1 cellular context compared by ENCODE assay signal in the genomic region with DNA sequence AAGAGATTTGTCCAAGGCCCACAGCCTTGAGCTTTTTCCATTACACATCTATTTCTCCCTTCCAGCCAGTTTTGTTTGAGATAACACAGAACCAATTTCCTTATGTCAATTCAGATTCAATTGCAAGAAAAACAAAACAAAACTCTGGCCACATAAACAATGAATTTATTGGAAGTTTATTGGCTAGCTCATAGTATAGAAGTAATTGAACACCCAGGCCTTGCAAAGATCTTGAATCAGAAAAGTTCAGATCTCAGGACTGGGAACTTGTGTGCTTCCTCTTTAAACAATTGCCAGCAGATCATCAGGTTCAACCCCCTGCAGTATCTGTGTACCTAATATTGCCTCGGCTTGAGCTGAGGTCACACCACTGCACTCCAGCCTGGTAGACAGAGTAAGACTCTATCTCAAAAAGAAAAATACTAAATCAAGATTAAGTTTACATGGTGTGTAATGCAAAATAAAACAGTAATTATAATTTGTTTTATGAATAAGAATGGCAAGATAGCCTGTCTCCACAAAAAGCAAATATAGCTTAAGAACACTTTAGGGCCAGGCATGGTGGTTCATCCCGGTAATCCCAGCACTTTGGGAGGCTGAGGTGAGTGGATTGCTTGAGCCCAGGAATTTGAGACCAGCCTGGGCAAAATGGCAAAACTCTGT.
TF ChIP-seq lines count a peak whose summit lies in the region.

No MANE protein-coding gene starts in this region.

TF ChIP-seq in HepG2, 621 proteins besides CTCF, POLR2A, EP300 and RAD21:
- TF ChIP-seq SOX13 (IDR thresholded peaks at IDR 0.05) (no peak), SOX13 (CRISPR knock-in tag; conservative IDR thresholded peaks at IDR 0.05 in 1 of 2, IDR thresholded peaks at IDR 0.05 in 1 of 2) (peak in 1 of 2 experiments; percentile 20; a peak in 1 of 4 replicates), HNF4A (CRISPR knock-in tag; IDR thresholded peaks at IDR 0.05) (peak; percentile 18; the same call in 1 of the 2 replicates), SPEN (CRISPR knock-in tag; IDR thresholded peaks at IDR 0.05; ENCODE audit: low read depth) (no peak), ZNF619 (CRISPR knock-in tag; IDR thresholded peaks at IDR 0.05) (no peak), SAP130 (CRISPR knock-in tag; IDR thresholded peaks at IDR 0.05; ENCODE audit: low read depth) (peak; percentile 19; the same call in 1 of the 2 replicates), ZSCAN29 (CRISPR knock-in tag; conservative IDR thresholded peaks at IDR 0.05) (no peak), XRCC5 (optimal IDR thresholded peaks at IDR 0.05; ENCODE audit: low read length) (no peak), ZNF672 (CRISPR knock-in tag; IDR thresholded peaks at IDR 0.05) (peak; percentile 93), HINFP (CRISPR knock-in tag; IDR thresholded peaks at IDR 0.05; ENCODE audit: low read depth) (no peak), POGZ (CRISPR knock-in tag; IDR thresholded peaks at IDR 0.05) (0 out of 2 replicates have a peak, but pooled peaks have one; percentile 13), FOXP1 (IDR thresholded peaks at IDR 0.05) (no peak), FOXP1 (CRISPR knock-in tag; IDR thresholded peaks at IDR 0.05) (no peak), SOX6 (IDR thresholded peaks at IDR 0.05) (no peak), SOX6 (CRISPR knock-in tag; IDR thresholded peaks at IDR 0.05) (0 out of 2 replicates have a peak, but pooled peaks have one; percentile 28)
- TF ChIP-seq, protein P1, sequence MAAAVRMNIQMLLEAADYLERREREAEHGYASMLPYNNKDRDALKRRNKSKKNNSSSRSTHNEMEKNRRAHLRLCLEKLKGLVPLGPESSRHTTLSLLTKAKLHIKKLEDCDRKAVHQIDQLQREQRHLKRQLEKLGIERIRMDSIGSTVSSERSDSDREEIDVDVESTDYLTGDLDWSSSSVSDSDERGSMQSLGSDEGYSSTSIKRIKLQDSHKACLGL (CRISPR knock-in tag; IDR thresholded peaks at IDR 0.05): no peak
- TF ChIP-seq, protein P2, sequence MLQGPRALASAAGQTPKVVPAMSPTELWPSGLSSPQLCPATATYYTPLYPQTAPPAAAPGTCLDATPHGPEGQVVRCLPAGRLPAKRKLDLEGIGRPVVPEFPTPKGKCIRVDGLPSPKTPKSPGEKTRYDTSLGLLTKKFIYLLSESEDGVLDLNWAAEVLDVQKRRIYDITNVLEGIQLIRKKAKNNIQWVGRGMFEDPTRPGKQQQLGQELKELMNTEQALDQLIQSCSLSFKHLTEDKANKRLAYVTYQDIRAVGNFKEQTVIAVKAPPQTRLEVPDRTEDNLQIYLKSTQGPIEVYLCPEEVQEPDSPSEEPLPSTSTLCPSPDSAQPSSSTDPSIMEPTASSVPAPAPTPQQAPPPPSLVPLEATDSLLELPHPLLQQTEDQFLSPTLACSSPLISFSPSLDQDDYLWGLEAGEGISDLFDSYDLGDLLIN (CRISPR knock-in tag; IDR thresholded peaks at IDR 0.05; ENCODE audit: borderline replicate concordance): no peak
- TF ChIP-seq, protein P3, sequence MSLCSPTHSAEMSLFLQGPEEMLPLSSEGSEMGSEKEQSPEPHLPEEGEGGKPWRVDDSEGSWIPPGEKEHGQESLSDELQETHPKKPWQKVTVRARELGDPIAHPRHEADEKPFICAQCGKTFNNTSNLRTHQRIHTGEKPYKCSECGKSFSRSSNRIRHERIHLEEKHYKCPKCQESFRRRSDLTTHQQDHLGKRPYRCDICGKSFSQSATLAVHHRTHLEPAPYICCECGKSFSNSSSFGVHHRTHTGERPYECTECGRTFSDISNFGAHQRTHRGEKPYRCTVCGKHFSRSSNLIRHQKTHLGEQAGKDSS (CRISPR knock-in tag; IDR thresholded peaks at IDR 0.05; ENCODE audit: borderline replicate concordance, low read depth): no peak
- TF ChIP-seq, protein P4, sequence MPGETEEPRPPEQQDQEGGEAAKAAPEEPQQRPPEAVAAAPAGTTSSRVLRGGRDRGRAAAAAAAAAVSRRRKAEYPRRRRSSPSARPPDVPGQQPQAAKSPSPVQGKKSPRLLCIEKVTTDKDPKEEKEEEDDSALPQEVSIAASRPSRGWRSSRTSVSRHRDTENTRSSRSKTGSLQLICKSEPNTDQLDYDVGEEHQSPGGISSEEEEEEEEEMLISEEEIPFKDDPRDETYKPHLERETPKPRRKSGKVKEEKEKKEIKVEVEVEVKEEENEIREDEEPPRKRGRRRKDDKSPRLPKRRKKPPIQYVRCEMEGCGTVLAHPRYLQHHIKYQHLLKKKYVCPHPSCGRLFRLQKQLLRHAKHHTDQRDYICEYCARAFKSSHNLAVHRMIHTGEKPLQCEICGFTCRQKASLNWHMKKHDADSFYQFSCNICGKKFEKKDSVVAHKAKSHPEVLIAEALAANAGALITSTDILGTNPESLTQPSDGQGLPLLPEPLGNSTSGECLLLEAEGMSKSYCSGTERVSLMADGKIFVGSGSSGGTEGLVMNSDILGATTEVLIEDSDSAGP (CRISPR knock-in tag; IDR thresholded peaks at IDR 0.05; ENCODE audit: borderline replicate concordance): peak; percentile 43; the same call in 1 of the 2 replicates
